Comparison of ENCODE assay signal across 1 cellular context in the genomic region with DNA sequence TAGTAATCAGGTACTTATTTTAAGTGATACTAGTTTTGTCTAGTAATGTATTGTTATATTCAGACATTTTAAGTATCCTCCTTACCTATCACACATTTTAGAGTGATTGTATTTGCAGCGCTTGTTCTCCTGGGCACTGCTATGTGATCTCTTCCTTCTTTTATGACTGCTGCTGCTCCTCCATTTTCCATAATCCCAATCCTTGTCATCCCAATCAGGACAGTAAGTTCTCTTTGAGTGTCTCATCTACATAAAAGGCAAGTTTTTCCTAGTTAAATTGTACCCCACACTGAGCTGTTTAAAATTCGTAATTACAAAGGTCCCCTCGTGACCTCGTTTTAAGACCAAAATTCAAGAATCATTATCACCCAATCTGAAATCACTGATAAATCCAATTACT.
TF ChIP-seq lines count a peak whose summit lies in the region.

No MANE protein-coding gene starts in this region.

TF ChIP-seq in endothelial cell of umbilical vein, 7 proteins besides CTCF, POLR2A, EP300 and RAD21:
- TF ChIP-seq EZH2 (IDR thresholded peaks at IDR 0.05; ENCODE audit: borderline replicate concordance, low read depth, low read length, severe bottlenecking) (no peak), JUN (IDR thresholded peaks at IDR 0.05; ENCODE audit: borderline replicate concordance, insufficient read depth, insufficient read length, low read depth) (no peak)
